ENCODE assay signal across 22 cellular contexts in genomic region chr17:63878413-63878812, GRCh38. TPM values are rescaled to one million over a fixed set of nuclear protein-coding genes. Genes with fewer than 3 reads are reported as not detected.
"Had no signal": no experiment of that assay in that cellular context is flagged by ENCODE, and none has a peak within 500 bp of the region (broad histone marks: within the 10 kb centered on the region; RNA-seq: fewer than 3 reads in every experiment).

No MANE protein-coding gene starts in this region.

RNA-seq across cellular contexts. Expression of gene GH2, which starts 3.3 kb away (rescaled TPM):
- total RNA-seq: activated CD4-positive, alpha-beta memory T cell treated with anti-CD3 and anti-CD28 coated beads for 36 hours; activated CD4-positive, alpha-beta T cell treated with anti-CD3 and anti-CD28 coated beads, Interleukin-2, amount 10 ng/mL, durations not matched to agents 24 days and 14 days; activated CD8-positive, alpha-beta memory T cell treated with anti-CD3 and anti-CD28 coated beads for 36 hours; activated CD8-positive, alpha-beta T cell treated with anti-CD3 and anti-CD28 coated beads for 36 hours; activated naive CD4-positive, alpha-beta T cell treated with anti-CD3 and anti-CD28 coated beads for 36 hours; activated naive CD4-positive, alpha-beta T cell treated with anti-CD3 and anti-CD28 coated beads, Interleukin-2, amount 50 U/mL, for 72 hours; activated naive CD8-positive, alpha-beta T cell treated with anti-CD3 and anti-CD28 coated beads for 36 hours; activated T-cell treated with anti-CD3 and anti-CD28 coated beads, Interleukin-2, amount 50 U/mL, for 4 hours; activated T-cell treated with anti-CD3 and anti-CD28 coated beads, Interleukin-2, amount 50 U/mL, for 72 hours; activated T-helper 1 cell treated with anti-CD3 and anti-CD28 coated beads, Interleukin-12 subunit alpha, Interleukin-12 subunit beta, Interleukin-2, Interleukin-4 antibody, amounts not matched to agents 30 ng/mL and 10 ng/mL and 1 ng/mL, durations not matched to agents 14 hours and 24 hours and 36 hours; activated T-helper 17 cell treated with anti-CD3 and anti-CD28 coated beads, Interleukin-2, amount 50 U/mL, for 72 hours; adrenal gland; aorta; astrocyte; body of pancreas; breast epithelium; cardiac septum; cerebellum; T-helper 1 cell treated with Interleukin-12 subunit alpha and Interleukin-12 subunit beta and Interleukin-4 antibody, amounts not matched to agents 30 ng/mL and 1 ng/mL, for 36 hours; T-helper 17 cell; T-helper 2 cell treated with Interferon-gamma antibody and Interleukin-4, amounts not matched to agents 100 ng/mL and 5 ng/mL, for 36 hours had no signal

RNA-seq across cellular contexts. Expression of gene CSH2, which starts 4.9 kb away (rescaled TPM):
- total RNA-seq: activated CD4-positive, alpha-beta memory T cell treated with anti-CD3 and anti-CD28 coated beads for 36 hours; activated CD4-positive, alpha-beta T cell treated with anti-CD3 and anti-CD28 coated beads, Interleukin-2, amount 10 ng/mL, durations not matched to agents 24 days and 14 days; activated CD8-positive, alpha-beta memory T cell treated with anti-CD3 and anti-CD28 coated beads for 36 hours; activated CD8-positive, alpha-beta T cell treated with anti-CD3 and anti-CD28 coated beads for 36 hours; activated naive CD4-positive, alpha-beta T cell treated with anti-CD3 and anti-CD28 coated beads for 36 hours; activated naive CD8-positive, alpha-beta T cell treated with anti-CD3 and anti-CD28 coated beads for 36 hours; activated T-cell treated with anti-CD3 and anti-CD28 coated beads, Interleukin-2, amount 50 U/mL, for 4 hours; activated T-cell treated with anti-CD3 and anti-CD28 coated beads, Interleukin-2, amount 50 U/mL, for 72 hours; activated T-helper 1 cell treated with anti-CD3 and anti-CD28 coated beads, Interleukin-12 subunit alpha, Interleukin-12 subunit beta, Interleukin-2, Interleukin-4 antibody, amounts not matched to agents 30 ng/mL and 10 ng/mL and 1 ng/mL, durations not matched to agents 14 hours and 24 hours and 36 hours; adrenal gland; aorta; body of pancreas; breast epithelium; cardiac septum; T-helper 1 cell treated with Interleukin-12 subunit alpha and Interleukin-12 subunit beta and Interleukin-4 antibody, amounts not matched to agents 30 ng/mL and 1 ng/mL, for 36 hours; T-helper 2 cell treated with Interferon-gamma antibody and Interleukin-4, amounts not matched to agents 100 ng/mL and 5 ng/mL, for 36 hours; WTC11 had no signal

RNA-seq across cellular contexts. Expression of gene CSH1, which starts 18.0 kb away (rescaled TPM):
- total RNA-seq: activated CD4-positive, alpha-beta memory T cell treated with anti-CD3 and anti-CD28 coated beads for 36 hours; activated CD4-positive, alpha-beta T cell treated with anti-CD3 and anti-CD28 coated beads, Interleukin-2, amount 10 ng/mL, durations not matched to agents 24 days and 14 days; activated CD8-positive, alpha-beta memory T cell treated with anti-CD3 and anti-CD28 coated beads for 36 hours; activated CD8-positive, alpha-beta T cell treated with anti-CD3 and anti-CD28 coated beads for 36 hours; activated naive CD4-positive, alpha-beta T cell treated with anti-CD3 and anti-CD28 coated beads for 36 hours; activated naive CD8-positive, alpha-beta T cell treated with anti-CD3 and anti-CD28 coated beads for 36 hours; activated T-cell treated with anti-CD3 and anti-CD28 coated beads, Interleukin-2, amount 50 U/mL, for 4 hours; activated T-cell treated with anti-CD3 and anti-CD28 coated beads, Interleukin-2, amount 50 U/mL, for 72 hours; activated T-helper 1 cell treated with anti-CD3 and anti-CD28 coated beads, Interleukin-12 subunit alpha, Interleukin-12 subunit beta, Interleukin-2, Interleukin-4 antibody, amounts not matched to agents 30 ng/mL and 10 ng/mL and 1 ng/mL, durations not matched to agents 14 hours and 24 hours and 36 hours; adrenal gland; aorta; body of pancreas; breast epithelium; cardiac septum; T-helper 1 cell treated with Interleukin-12 subunit alpha and Interleukin-12 subunit beta and Interleukin-4 antibody, amounts not matched to agents 30 ng/mL and 1 ng/mL, for 36 hours; T-helper 2 cell treated with Interferon-gamma antibody and Interleukin-4, amounts not matched to agents 100 ng/mL and 5 ng/mL, for 36 hours; WTC11 had no signal

RNA-seq across cellular contexts. Expression of gene CSHL1, which starts 32.6 kb away (rescaled TPM):
- total RNA-seq: activated CD4-positive, alpha-beta memory T cell treated with anti-CD3 and anti-CD28 coated beads for 36 hours; activated CD4-positive, alpha-beta T cell treated with anti-CD3 and anti-CD28 coated beads, Interleukin-2, amount 10 ng/mL, durations not matched to agents 24 days and 14 days; activated CD8-positive, alpha-beta memory T cell treated with anti-CD3 and anti-CD28 coated beads for 36 hours; activated CD8-positive, alpha-beta T cell treated with anti-CD3 and anti-CD28 coated beads for 36 hours; activated naive CD4-positive, alpha-beta T cell treated with anti-CD3 and anti-CD28 coated beads for 36 hours; activated naive CD8-positive, alpha-beta T cell treated with anti-CD3 and anti-CD28 coated beads for 36 hours; activated T-cell treated with anti-CD3 and anti-CD28 coated beads, Interleukin-2, amount 50 U/mL, for 4 hours; activated T-cell treated with anti-CD3 and anti-CD28 coated beads, Interleukin-2, amount 50 U/mL, for 72 hours; activated T-helper 1 cell treated with anti-CD3 and anti-CD28 coated beads, Interleukin-12 subunit alpha, Interleukin-12 subunit beta, Interleukin-2, Interleukin-4 antibody, amounts not matched to agents 30 ng/mL and 10 ng/mL and 1 ng/mL, durations not matched to agents 14 hours and 24 hours and 36 hours; adrenal gland; aorta; astrocyte; body of pancreas; breast epithelium; cardiac septum; cerebellum; T-helper 1 cell treated with Interleukin-12 subunit alpha and Interleukin-12 subunit beta and Interleukin-4 antibody, amounts not matched to agents 30 ng/mL and 1 ng/mL, for 36 hours; T-helper 17 cell; T-helper 2 cell treated with Interferon-gamma antibody and Interleukin-4, amounts not matched to agents 100 ng/mL and 5 ng/mL, for 36 hours; WTC11 had no signal
